8 cellular contexts compared by ENCODE assay signal in the genomic region with DNA sequence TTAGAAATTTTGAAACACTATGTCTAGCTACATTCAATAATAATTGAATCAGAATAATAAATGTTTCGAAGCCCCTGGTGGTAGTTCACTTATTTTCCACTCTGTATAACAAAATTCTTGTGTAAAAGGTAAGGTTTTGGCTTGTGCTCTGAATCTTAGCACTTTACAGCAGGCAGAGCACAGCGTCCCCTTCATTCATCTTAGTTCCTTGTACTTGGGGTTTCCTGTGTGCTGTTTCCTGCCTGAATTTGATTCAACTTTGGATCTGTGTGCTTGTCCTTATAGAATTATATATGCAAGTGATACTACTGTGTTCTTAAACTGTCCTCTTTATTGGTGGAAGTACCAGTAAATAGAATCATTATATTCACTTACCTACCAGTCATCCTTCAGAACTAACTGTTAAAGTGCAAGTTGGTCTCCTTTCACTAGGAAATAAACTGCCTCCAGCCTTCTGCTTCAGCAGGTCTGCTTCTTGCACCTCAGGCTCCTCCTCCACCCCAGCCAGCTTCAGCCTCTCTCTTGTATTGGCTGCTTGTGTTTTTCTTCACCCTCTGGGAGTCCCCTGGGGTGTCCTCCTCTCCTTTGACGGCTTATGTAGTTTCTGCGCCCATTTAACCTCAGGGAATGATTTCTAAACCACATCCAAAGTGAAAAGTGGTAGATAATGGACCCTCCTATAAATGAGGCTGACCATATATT. TPM values are rescaled to one million over a fixed set of nuclear protein-coding genes. Genes with fewer than 3 reads are reported as not detected.
DNase-seq lines count a peak whose midpoint lies in the region; ATAC-seq and TF ChIP-seq lines count a peak whose summit lies in the region.

No MANE protein-coding gene starts in this region.

- H3K36me3 ChIP-seq in left ventricle myocardium inferior (no peaks in the 10 kb centered on the region), thoracic aorta (no peaks in the 10 kb centered on the region), PC-3 (ENCODE audit: low read depth, low read length) (no peaks in the 10 kb centered on the region)

- no peaks in the 10 kb centered on the region for H3K9me3 Mint-ChIP-seq in activated T-cell treated with anti-CD3 and anti-CD28 coated beads, Interleukin-2, amount 50 U/mL, for 72 hours

- no peak overlapping the region for H3K4me2 ChIP-seq in PC-3 (ENCODE audit: low read length)

- H3K9me3 ChIP-seq in left ventricle myocardium inferior (replicated peaks) (no peaks in the 10 kb centered on the region), thoracic aorta (no peaks in the 10 kb centered on the region), PC-3 (ENCODE audit: low read length) (no peaks in the 10 kb centered on the region)

- H3K79me2 ChIP-seq in PC-3 (ENCODE audit: low read length): 0 out of 2 replicates have a peak, but pooled peaks cover 4% of the 10 kb centered on the region

- H3K4me3 ChIP-seq in WI38 (ENCODE audit: low read depth, low read length) (peak overlapping the region; percentile 41), left ventricle myocardium inferior (no peak overlapping the region), thoracic aorta (peak overlapping the region; percentile 51), PC-3 (ENCODE audit: low read length) (no peak overlapping the region)

- no peaks in the 10 kb centered on the region for H3K27me3 ChIP-seq in left ventricle myocardium inferior (ENCODE audit: low read depth)
- no peaks in the 10 kb centered on the region for H3K27me3 ChIP-seq in thoracic aorta (replicated peaks; ENCODE audit: insufficient read depth)
- H3K27me3 ChIP-seq in PC-3 (ENCODE audit: low read length): no peaks in the 10 kb centered on the region

- peaks cover 60% of the 10 kb centered on the region for H3K4me1 ChIP-seq in left ventricle myocardium inferior
- H3K4me1 ChIP-seq in thoracic aorta (ENCODE audit: control insufficient read depth in 1 of 2, low read depth in 2 of 2): peaks cover 29 to 41% of the 10 kb centered on the region in 2 donors
- H3K4me1 ChIP-seq in PC-3 (ENCODE audit: insufficient read depth, low read length): peaks cover 5% of the 10 kb centered on the region

- no peaks in the 10 kb centered on the region for H3F3A ChIP-seq in PC-3 (ENCODE audit: low read length, unreplicated experiment)

- TF ChIP-seq CTCF in WI38 (IDR thresholded peaks at IDR 0.05; ENCODE audit: low read depth, low read length): no peak
- TF ChIP-seq CTCF in left ventricle myocardium inferior (IDR thresholded peaks at IDR 0.05; ENCODE audit: borderline replicate concordance): no peak
- TF ChIP-seq CTCF in thoracic aorta (IDR thresholded peaks at IDR 0.05): no peak
- no peak for TF ChIP-seq CTCF in PC-3 (conservative IDR thresholded peaks at IDR 0.05; ENCODE audit: low read depth, low read length)

- H3K27me3 Mint-ChIP-seq in activated T-cell treated with anti-CD3 and anti-CD28 coated beads, Interleukin-2, amount 50 U/mL, for 72 hours (ENCODE audit: low read depth): no peaks in the 10 kb centered on the region

- H3K27ac ChIP-seq in left ventricle myocardium inferior (replicated peaks): peak overlapping the region; percentile 13
- peak overlapping the region; percentile 71 to 79 for H3K27ac ChIP-seq in thoracic aorta
- no peak overlapping the region for H3K27ac ChIP-seq in PC-3 (ENCODE audit: low read length)

- H2AFZ ChIP-seq in PC-3 (ENCODE audit: low read length): no peak overlapping the region

- CTCF ChIA-PET in PC-3 (lab: Charles Lee): no interaction called here

- H3K27ac Mint-ChIP-seq in activated T-cell treated with anti-CD3 and anti-CD28 coated beads, Interleukin-2, amount 50 U/mL, for 72 hours: peak overlapping the region; percentile 44

- H3K4me3 Mint-ChIP-seq in activated T-cell treated with anti-CD3 and anti-CD28 coated beads, Interleukin-2, amount 50 U/mL, for 72 hours: peak overlapping the region; percentile 14 to 54

- DNase-seq in activated T-cell treated with anti-CD3 and anti-CD28 coated beads, Interleukin-2, amount 50 U/mL, for 72 hours: no peak
- DNase-seq in activated T-cell treated with anti-CD3 and anti-CD28 coated beads, Interleukin-2, amount 50 U/mL, for 1 hour: no peak
- DNase-seq in left ventricle myocardium inferior (no peak), thoracic aorta (ENCODE audit: low spot score) (no peak), PC-3 (no peak), NCI-H146 treated with DMSO at 0.1 percent for 48 hours (lab: John Stamatoyannopoulos, UW; ENCODE audit: unreplicated experiment) (no peak), dedifferentiated amniotic fluid mesenchymal stem cell (ENCODE audit: extremely low spot score) (no peak)

- H4K20me1 ChIP-seq in PC-3 (ENCODE audit: low read length): no peaks in the 10 kb centered on the region

- intact Hi-C loops in left ventricle myocardium inferior (cut with micrococcal nuclease) (no loop called here), PC-3 (cut with micrococcal nuclease) (no loop called here)

- no peaks in the 10 kb centered on the region for H3K9me2 ChIP-seq in PC-3 (replicated peaks; ENCODE audit: low read length)

- BruUV-seq in PC-3 (replicated peaks; lab: Mats Ljungman, UMichigan): no TSS peak

- peaks cover 29% of the 10 kb centered on the region for H3K4me1 Mint-ChIP-seq in activated T-cell treated with anti-CD3 and anti-CD28 coated beads, Interleukin-2, amount 50 U/mL, for 72 hours (ENCODE audit: low read depth)

- POLR2A ChIA-PET in PC-3 (lab: Charles Lee; ENCODE audit: unreplicated experiment): no interaction called here

- H3K36me3 Mint-ChIP-seq in activated T-cell treated with anti-CD3 and anti-CD28 coated beads, Interleukin-2, amount 50 U/mL, for 72 hours (ENCODE audit: insufficient read depth in 2 of 2): no peaks in the 10 kb centered on the region

- peak; percentile 63 to 79 for ATAC-seq in activated T-cell treated with anti-CD3 and anti-CD28 coated beads, Interleukin-2, amount 50 U/mL, for 72 hours (replicated peaks in 1 of 2)
- no peak for ATAC-seq in thoracic aorta (ENCODE audit: insufficient number of reproducible peaks, low FRiP score, low read depth)
- ATAC-seq in PC-3: no peak

- no peak overlapping the region for H3K9ac ChIP-seq in PC-3 (ENCODE audit: low read length)

RNA-seq across cellular contexts. Expression of a gene that starts 28.8 kb away (rescaled TPM):
- total RNA-seq in activated T-cell treated with anti-CD3 and anti-CD28 coated beads, Interleukin-2, amount 50 U/mL, for 72 hours: 10 to 100 TPM; 19.5 to 20.8 TPM
- 111 TPM for total RNA-seq in left ventricle myocardium inferior
- total RNA-seq in thoracic aorta: 100 to 1,000 TPM in 1 of 2 donors, 10 to 100 TPM in 1; 75.5 to 189 TPM
- total RNA-seq in PC-3 (2014; rRNA removed): 21.5 and 29.5 TPM in 2 replicates

Comparison
In these comparisons a context has a peak if more than half of its experiments do, and no peak if none do; other contexts are left out.
1. ATAC-seq: peak in activated T-cell treated with anti-CD3 and anti-CD28 coated beads, Interleukin-2, amount 50 U/mL, for 72 hours (2 of 2); none in thoracic aorta (single experiment) and PC-3 (single experiment).
2. H3K4me3 ChIP-seq: peak in WI38 (single experiment) and thoracic aorta (single experiment); none in left ventricle myocardium inferior (single experiment) and PC-3 (single experiment).